ENCODE assay signal across 11 cellular contexts in the genomic region with DNA sequence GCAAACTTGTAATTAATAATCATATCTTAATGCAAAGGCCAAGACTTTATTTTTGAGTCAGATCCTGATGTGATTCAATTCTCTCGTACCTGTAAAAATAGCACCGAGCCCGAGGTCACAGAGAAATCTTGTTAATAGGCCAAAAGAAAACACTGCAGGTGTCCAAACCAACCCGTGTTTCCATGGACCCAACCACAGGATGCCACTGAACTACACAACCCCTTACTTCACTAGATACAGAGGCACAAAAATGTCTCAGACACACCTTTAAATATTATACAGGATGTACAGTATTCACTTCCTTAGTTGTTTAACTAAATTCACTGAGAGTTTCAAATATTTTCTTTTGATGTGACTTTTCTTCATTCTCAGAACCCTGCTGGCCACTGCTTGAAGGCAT.
DNase-seq lines count a peak whose midpoint lies in the region; ATAC-seq and TF ChIP-seq lines count a peak whose summit lies in the region.
"Had no signal": no experiment of that assay in that cellular context is flagged by ENCODE, and none has a peak within 500 bp of the region (broad histone marks: within the 10 kb centered on the region; RNA-seq: fewer than 3 reads in every experiment).

No MANE protein-coding gene starts in this region.

- no peak overlapping the region for H3K4me3 ChIP-seq in GM12865 (ENCODE audit: low read depth, low read length)
- no peak overlapping the region for H3K4me3 ChIP-seq in dorsolateral prefrontal cortex
- H3K4me3 ChIP-seq: K562 had no signal

- no peak overlapping the region for H3K27ac ChIP-seq in dorsolateral prefrontal cortex

- ATAC-seq in GM19455 (IDR thresholded peaks at IDR 0.05; ENCODE audit: unreplicated experiment) (peak; percentile 41), HG02852 (IDR thresholded peaks at IDR 0.05; ENCODE audit: unreplicated experiment) (peak; percentile 10), HG03558 (IDR thresholded peaks at IDR 0.05; ENCODE audit: extremely low read depth, unreplicated experiment) (peak; percentile 31)
- ATAC-seq: K562 had no signal

- TF ChIP-seq CTCF in GM12865 (IDR thresholded peaks at IDR 0.05; ENCODE audit: insufficient read depth, low read depth, low read length, missing control alignments) (no peak), dorsolateral prefrontal cortex (IDR thresholded peaks at IDR 0.05 in 54 of 56, conservative IDR thresholded peaks at IDR 0.05 in 2 of 56; ENCODE audit: low read depth in 1 of 56, partially characterized antibody in 56 of 56) (no peak)

- intact Hi-C loops in dorsolateral prefrontal cortex (cut with DNase I): no loop called here

- H3K27me3 ChIP-seq in dorsolateral prefrontal cortex: no peaks in the 10 kb centered on the region

- peak; percentile 67 for DNase-seq in GM12865 (ENCODE audit: low read depth)
- no peak for DNase-seq in GM03348 (ENCODE audit: low spot score)
- DNase-seq in NCI-H510A (lab: John Stamatoyannopoulos, UW): no peak
- no peak for DNase-seq in stimulated activated CD8-positive, alpha-beta memory T cell treated with anti-CD3 and anti-CD28 coated beads, Interleukin-4, amount 100 ng/mL, for 48 hours
- no peak for DNase-seq in dorsolateral prefrontal cortex
- DNase-seq: NCI-H2107; stimulated activated CD4-positive, alpha-beta T cell treated with anti-CD3 and anti-CD28 coated beads, Interleukin-4, amount 100 ng/mL, for 4 hours had no signal
